ENCODE assay signal across 34 cellular contexts in genomic region chr12:26282339-26282945, GRCh38.
"Had no signal": no experiment of that assay in that cellular context is flagged by ENCODE, and none has a peak within 500 bp of the region (broad histone marks: within the 10 kb centered on the region; RNA-seq: fewer than 3 reads in every experiment).

No MANE protein-coding gene starts in this region.

- H3K4me1 ChIP-seq: colonic mucosa, prostate gland, uterus had no signal

- H3K9me3 ChIP-seq: colonic mucosa, esophagus squamous epithelium, pancreas, prostate gland, sigmoid colon, uterus had no signal

- DNase-seq: activated CD4-positive, alpha-beta T cell treated with anti-CD3 and anti-CD28 coated beads for 36 hours; activated CD4-positive, CD25-positive, alpha-beta regulatory T cell; activated CD8-positive, alpha-beta memory T cell treated with anti-CD3 and anti-CD28 coated beads, Interleukin-2, amount 10 ng/mL, durations not matched to agents 7 days and 5 days; activated CD8-positive, alpha-beta T cell treated with anti-CD3 and anti-CD28 coated beads, Interleukin-2, amount 10 ng/mL, durations not matched to agents 7 days and 5 days; activated effector memory CD4-positive, alpha-beta T cell treated with Interleukin-2 at 50 U/mL for 16 hours; activated naive CD4-positive, alpha-beta T cell treated with Interleukin-2 at 50 U/mL for 16 hours; activated T-cell treated with anti-CD3 and anti-CD28 coated beads, Interleukin-2, amount 50 U/mL, for 72 hours; anterior cingulate cortex; colonic mucosa; effector CD8-positive, alpha-beta T cell; esophagus squamous epithelium; foreskin melanocyte; left ventricle myocardium inferior; naive thymus-derived CD8-positive, alpha-beta T cell; nucleus accumbens; pancreas; retina; sigmoid colon; stimulated activated CD4-positive, alpha-beta T cell treated with anti-CD3 and anti-CD28 coated beads, Interleukin-1b, Interleukin-23, amount 100 ng/mL, for 48 hours; stimulated activated CD4-positive, alpha-beta T cell treated with anti-CD3 and anti-CD28 coated beads, Interleukin-4, amount 100 ng/mL, for 4 hours; stimulated activated CD8-positive, alpha-beta memory T cell treated with anti-CD3 and anti-CD28 coated beads, Interleukin-4, amount 100 ng/mL, for 48 hours; stimulated activated naive CD8-positive, alpha-beta T cell treated with anti-CD3 and anti-CD28 coated beads, Interleukin-15, amount 100 ng/mL, for 72 hours; uterus had no signal

- ATAC-seq: activated CD4-positive, alpha-beta T cell treated with anti-CD3 and anti-CD28 coated beads for 36 hours; activated CD8-positive, alpha-beta memory T cell treated with anti-CD3 and anti-CD28 coated beads, Interleukin-2, amount 10 ng/mL, durations not matched to agents 7 days and 5 days; activated CD8-positive, alpha-beta T cell treated with anti-CD3 and anti-CD28 coated beads, Interleukin-2, amount 10 ng/mL, durations not matched to agents 7 days and 5 days; activated T-cell treated with anti-CD3 and anti-CD28 coated beads, Interleukin-2, amount 50 U/mL, for 72 hours; naive thymus-derived CD8-positive, alpha-beta T cell; pancreas; stimulated activated memory B cell treated with anti-CD40 and anti-IgM and Interleukin-4, amounts not matched to agents 10 μg/mL and 1 μg/mL and 100 μg/mL, for 72 hours; stimulated activated naive CD8-positive, alpha-beta T cell treated with anti-CD3 and anti-CD28 coated beads, Interleukin-15, amount 100 ng/mL, for 72 hours had no signal

- H3K36me3 Mint-ChIP-seq: activated CD8-positive, alpha-beta memory T cell treated with anti-CD3 and anti-CD28 coated beads, Interleukin-2, amount 10 ng/mL, durations not matched to agents 7 days and 5 days; activated naive CD8-positive, alpha-beta T cell; mesothelial cell of epicardium; stimulated activated memory B cell treated with anti-CD40 and anti-IgM and Interleukin-4, amounts not matched to agents 10 μg/mL and 1 μg/mL and 100 μg/mL, for 72 hours; type B pancreatic cell had no signal

- H3K4me3 Mint-ChIP-seq: activated CD4-positive, alpha-beta T cell treated with anti-CD3 and anti-CD28 coated beads for 36 hours; activated CD8-positive, alpha-beta memory T cell treated with anti-CD3 and anti-CD28 coated beads, Interleukin-2, amount 10 ng/mL, durations not matched to agents 7 days and 5 days; activated CD8-positive, alpha-beta T cell treated with anti-CD3 and anti-CD28 coated beads, Interleukin-2, amount 10 ng/mL, durations not matched to agents 7 days and 5 days; activated naive CD8-positive, alpha-beta T cell; activated T-cell treated with anti-CD3 and anti-CD28 coated beads, Interleukin-2, amount 50 U/mL, for 72 hours; mesothelial cell of epicardium; naive thymus-derived CD8-positive, alpha-beta T cell; neural crest cell; stimulated activated memory B cell treated with anti-CD40 and anti-IgM and Interleukin-4, amounts not matched to agents 10 μg/mL and 1 μg/mL and 100 μg/mL, for 72 hours; stimulated activated naive CD8-positive, alpha-beta T cell treated with anti-CD3 and anti-CD28 coated beads, Interleukin-15, amount 100 ng/mL, for 72 hours; type B pancreatic cell had no signal

- H3K27ac Mint-ChIP-seq: activated CD4-positive, alpha-beta T cell treated with anti-CD3 and anti-CD28 coated beads for 36 hours; activated CD8-positive, alpha-beta memory T cell treated with anti-CD3 and anti-CD28 coated beads, Interleukin-2, amount 10 ng/mL, durations not matched to agents 7 days and 5 days; activated CD8-positive, alpha-beta T cell treated with anti-CD3 and anti-CD28 coated beads, Interleukin-2, amount 10 ng/mL, durations not matched to agents 7 days and 5 days; activated naive CD8-positive, alpha-beta T cell; activated T-cell treated with anti-CD3 and anti-CD28 coated beads, Interleukin-2, amount 50 U/mL, for 72 hours; mesothelial cell of epicardium; naive thymus-derived CD8-positive, alpha-beta T cell; stimulated activated memory B cell treated with anti-CD40 and anti-IgM and Interleukin-4, amounts not matched to agents 10 μg/mL and 1 μg/mL and 100 μg/mL, for 72 hours; type B pancreatic cell had no signal

- H3K4me2 ChIP-seq: smooth muscle cell had no signal

- H3K4me3 ChIP-seq: colonic mucosa, esophagus squamous epithelium, left ventricle myocardium inferior, lung, pancreas, prostate gland, sigmoid colon, smooth muscle cell, uterus had no signal

- FAIRE-seq: endometrium, islet of Langerhans, pancreas had no signal

- H3K36me3 ChIP-seq: colonic mucosa, esophagus squamous epithelium, left ventricle myocardium inferior, pancreas, prostate gland, sigmoid colon, uterus had no signal

- H3K9me3 Mint-ChIP-seq: activated T-cell treated with anti-CD3 and anti-CD28 coated beads, Interleukin-2, amount 50 U/mL, for 72 hours; mesothelial cell of epicardium; neural crest cell; stimulated activated memory B cell treated with anti-CD40 and anti-IgM and Interleukin-4, amounts not matched to agents 10 μg/mL and 1 μg/mL and 100 μg/mL, for 72 hours had no signal

- H3K27me3 Mint-ChIP-seq: activated CD4-positive, alpha-beta T cell treated with anti-CD3 and anti-CD28 coated beads for 36 hours; activated CD8-positive, alpha-beta memory T cell treated with anti-CD3 and anti-CD28 coated beads, Interleukin-2, amount 10 ng/mL, durations not matched to agents 7 days and 5 days; activated naive CD8-positive, alpha-beta T cell; stimulated activated memory B cell treated with anti-CD40 and anti-IgM and Interleukin-4, amounts not matched to agents 10 μg/mL and 1 μg/mL and 100 μg/mL, for 72 hours had no signal

- H3K27me3 ChIP-seq: colonic mucosa, esophagus squamous epithelium, pancreas, sigmoid colon, uterus had no signal

- H3K4me1 Mint-ChIP-seq: activated CD8-positive, alpha-beta memory T cell treated with anti-CD3 and anti-CD28 coated beads, Interleukin-2, amount 10 ng/mL, durations not matched to agents 7 days and 5 days had no signal

- H3K27ac ChIP-seq: colonic mucosa, epithelial cell of prostate, esophagus squamous epithelium, left ventricle myocardium inferior, prostate gland, sigmoid colon, uterus had no signal
